In the genomic region with DNA sequence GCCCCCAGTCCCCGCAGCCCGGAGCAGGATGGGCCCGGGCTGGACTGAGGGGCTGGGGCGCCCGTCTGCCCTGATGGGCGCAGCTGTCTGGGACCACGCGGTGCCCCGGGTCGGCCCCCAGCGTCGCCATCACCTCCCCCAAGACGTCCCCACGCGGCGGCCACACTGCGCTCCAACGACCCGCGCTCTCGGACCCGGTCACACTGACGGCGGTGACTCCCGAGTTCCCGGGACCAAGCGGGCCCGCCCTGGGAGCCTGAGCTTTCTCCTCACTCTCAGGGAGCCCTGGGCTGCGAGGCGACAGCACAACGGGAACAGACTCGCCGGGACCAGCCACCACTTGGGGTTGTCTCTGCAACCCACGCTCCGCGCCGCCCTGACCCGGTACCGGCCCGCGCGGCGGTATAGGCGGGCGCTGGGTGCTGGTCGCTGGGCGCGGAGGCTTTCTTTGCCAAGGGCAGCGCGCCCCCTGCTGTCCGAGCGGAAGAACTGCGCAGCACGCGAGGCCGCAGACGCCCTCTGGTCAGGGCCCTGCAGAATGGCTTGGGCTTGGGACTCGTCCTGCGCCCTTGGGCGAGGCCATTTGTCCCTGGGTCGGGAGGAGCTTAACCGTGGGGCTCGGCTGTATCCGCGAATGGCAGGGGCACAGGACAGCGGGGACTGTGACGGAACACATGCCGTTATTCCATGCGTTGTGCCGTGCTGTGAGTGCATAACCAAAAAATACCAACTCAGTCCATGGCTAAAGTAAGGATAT, we compare ENCODE assay signal across 8 cellular contexts. TPM values are rescaled to one million over a fixed set of nuclear protein-coding genes. Genes with fewer than 3 reads are reported as not detected.
DNase-seq lines count a peak whose midpoint lies in the region; ATAC-seq and TF ChIP-seq lines count a peak whose summit lies in the region.

No MANE protein-coding gene starts in this region.

- H3K27ac ChIP-seq in ACC112 (ENCODE audit: low read depth, low read length) (no peak overlapping the region), liver (ENCODE audit: low read depth in 1 of 2, low read length in 2 of 2) (no peak overlapping the region)

- TF ChIP-seq RAD21 in liver (IDR thresholded peaks at IDR 0.05) = peak; percentile 98 to 100

- peak; percentile 94 for TF ChIP-seq CTCF in liver (IDR thresholded peaks at IDR 0.05; ENCODE audit: low read depth, low read length, missing input control)

- H3K27me3 ChIP-seq in ACC112 (ENCODE audit: insufficient read depth, low read length) = no peaks in the 10 kb centered on the region
- H3K27me3 ChIP-seq in liver (ENCODE audit: control insufficient read depth in 4 of 4, insufficient read depth in 4 of 4, low read length in 3 of 4) = no peaks in the 10 kb centered on the region

- ATAC-seq in GM18517 (IDR thresholded peaks at IDR 0.05; ENCODE audit: unreplicated experiment) = peak; percentile 78
- ATAC-seq in HG03103 (IDR thresholded peaks at IDR 0.05; ENCODE audit: low read depth, unreplicated experiment) = peak; percentile 77

- H3K4me3 ChIP-seq in ACC112 (ENCODE audit: low read depth, low read length) (peak overlapping the region; percentile 85), liver (ENCODE audit: low read depth in 1 of 3, low read length in 3 of 3) (peak overlapping the region; percentile 55 to 68 (median 62))

- no peaks in the 10 kb centered on the region for H3K9me3 ChIP-seq in liver (ENCODE audit: control insufficient read depth in 4 of 4, low read length in 3 of 4)

- no peaks in the 10 kb centered on the region for H3K36me3 ChIP-seq in ACC112 (ENCODE audit: insufficient read depth, low read length)
- no peaks in the 10 kb centered on the region for H3K36me3 ChIP-seq in liver (ENCODE audit: control insufficient read depth in 4 of 4, insufficient read depth in 3 of 4, low read depth in 1 of 4, low read length in 3 of 4)

- H3K79me2 ChIP-seq in ACC112 (ENCODE audit: control insufficient read depth, insufficient read depth, low read length, unreplicated experiment) = no peaks in the 10 kb centered on the region

- WGBS in liver = 2% methylated on average over 70 of the region's 70 CpGs

- peak overlapping the region in 1 of 2 donors; percentile 73 for H3K9ac ChIP-seq in liver (ENCODE audit: low read depth in 1 of 2, low read length in 2 of 2)

- peak overlapping the region; percentile 86 for H2AFZ ChIP-seq in ACC112 (ENCODE audit: low read length, unreplicated experiment)

- DNase-seq in NCI-H524 treated with DMSO at 0.1 percent for 48 hours (lab: John Stamatoyannopoulos, UW) (peak; percentile 21), dermis microvascular lymphatic vessel endothelial cell (ENCODE audit: low read depth in 2 of 2) (peak; percentile 41 to 75)
- peak; percentile 57 to 62 for DNase-seq in activated CD4-positive, alpha-beta T cell treated with anti-CD3 and anti-CD28 coated beads, Interleukin-2, amount 50 U/mL, for 24 hours (ENCODE audit: low read depth in 1 of 2, low spot score in 1 of 2)
- peak; percentile 59 for DNase-seq in stimulated activated CD4-positive, alpha-beta T cell treated with anti-CD3 and anti-CD28 coated beads, Interleukin-2, amount 100 ng/mL, for 4 hours (ENCODE audit: low read depth)

- H3K4me1 ChIP-seq in ACC112 (ENCODE audit: control insufficient read depth, insufficient read depth, low read length, unreplicated experiment) = peaks cover 14% of the 10 kb centered on the region
- H3K4me1 ChIP-seq in liver (ENCODE audit: control insufficient read depth in 4 of 4, insufficient read depth in 4 of 4, low read length in 3 of 4) = peaks cover 0 to 7% (median 5%) of the 10 kb centered on the region in 4 donors

TF ChIP-seq in liver, 16 proteins besides CTCF, POLR2A, EP300 and RAD21:
- TF ChIP-seq HNF4A (conservative IDR thresholded peaks at IDR 0.05) = peak; percentile 28 to 47
- TF ChIP-seq FOXA1 (IDR thresholded peaks at IDR 0.05) = peak; percentile 15
- TF ChIP-seq YY1 (IDR thresholded peaks at IDR 0.05) = peak; percentile 53
- peak; percentile 59 for TF ChIP-seq SP1 (IDR thresholded peaks at IDR 0.05)
- peak; percentile 45 for TF ChIP-seq NR2F2 (IDR thresholded peaks at IDR 0.05)
- TF ChIP-seq RXRA (IDR thresholded peaks at IDR 0.05) = peak; percentile 20 to 66
- no peak for TF ChIP-seq TAF1 (conservative IDR thresholded peaks at IDR 0.05)
- TF ChIP-seq JUND (IDR thresholded peaks at IDR 0.05) = no peak
TF ChIP-seq in liver: peak in this region for 6.

RNA-seq across cellular contexts. Expression of gene ANKRD62, which starts 54.8 kb away (rescaled TPM):
- total RNA-seq in dermis microvascular lymphatic vessel endothelial cell (not detected in 2 replicates), liver (under 1 TPM in 1 of 2 donors, not detected in 1; under 0.01 TPM)
- polyA plus RNA-seq in liver = not detected

RNA-seq across cellular contexts. Expression of gene IMPA2, which starts 57.5 kb away (rescaled TPM):
- total RNA-seq in dermis microvascular lymphatic vessel endothelial cell = 8.6 and 14.8 TPM in 2 replicates
- total RNA-seq in liver = 10 to 100 TPM; 27.5 to 55.8 TPM
- polyA plus RNA-seq in liver = 10 to 100 TPM; 40.7 to 55.7 TPM
